Comparison of ENCODE assay signal across 8 cellular contexts in the genomic region with DNA sequence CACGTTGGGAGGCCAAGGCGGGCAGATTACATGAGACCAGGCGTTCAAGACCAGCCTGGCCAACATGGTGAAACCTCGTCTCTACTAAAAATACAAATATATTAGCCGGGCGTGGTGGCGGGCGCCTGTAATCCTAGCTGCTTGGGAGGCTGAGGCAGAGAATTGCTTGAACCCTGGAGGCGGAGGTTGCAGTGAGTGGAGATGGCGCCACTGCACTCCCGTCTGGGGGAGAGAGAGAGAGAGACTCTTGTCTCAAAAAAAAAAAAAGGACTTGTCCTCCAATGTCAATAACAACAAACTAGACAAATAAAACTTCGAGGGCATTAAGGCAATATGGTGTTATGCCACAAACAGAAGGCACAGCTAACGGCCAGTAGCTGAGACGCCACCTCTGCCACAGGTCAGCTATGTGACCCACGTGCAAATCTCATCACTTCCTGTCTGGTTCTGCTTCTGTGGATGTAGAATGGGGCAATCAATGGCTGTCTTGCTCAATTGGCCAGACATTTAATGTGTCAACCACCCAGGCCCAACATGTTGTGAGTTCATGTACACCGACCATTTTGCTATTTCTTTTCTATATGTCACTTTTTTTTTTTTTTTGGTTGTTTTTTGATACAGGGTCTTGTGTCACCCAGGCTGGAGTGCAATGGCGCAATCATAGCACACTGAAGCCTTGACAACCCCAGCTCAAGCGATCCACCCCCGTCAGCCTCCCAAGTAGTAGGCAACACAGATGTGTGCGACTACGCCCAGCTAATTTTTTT. TPM values are rescaled to one million over a fixed set of nuclear protein-coding genes. Genes with fewer than 3 reads are reported as not detected.
A peak's percentile ranks its signal among the peaks of the same experiment; 100 is the strongest.
DNase-seq lines count a peak whose midpoint lies in the region; ATAC-seq, FAIRE-seq and TF ChIP-seq lines count a peak whose summit lies in the region.

No MANE protein-coding gene starts in this region.

- TF ChIP-seq CTCF in DND-41 (IDR thresholded peaks at IDR 0.05; ENCODE audit: borderline replicate concordance, extremely low read depth, low read length, poor library complexity, severe bottlenecking): no peak
- TF ChIP-seq CTCF in WI38 (IDR thresholded peaks at IDR 0.05; ENCODE audit: low read depth, low read length): no peak
- no peak for TF ChIP-seq CTCF in nephron progenitor cell (IDR thresholded peaks at IDR 0.05)
- no peak for TF ChIP-seq CTCF in D721Med (IDR thresholded peaks at IDR 0.05; ENCODE audit: insufficient read depth, missing control alignments)

- peaks cover 42% of the 10 kb centered on the region for H3K4me1 Mint-ChIP-seq in nephron progenitor cell

- H3K4me3 Mint-ChIP-seq in nephron progenitor cell: peak overlapping the region; percentile 82

- H3K4me1 ChIP-seq in DND-41 (ENCODE audit: insufficient read depth, low read length) (peaks cover 37% of the 10 kb centered on the region), HUES6 (ENCODE audit: control insufficient read depth, insufficient read depth, low read length) (peaks cover 14% of the 10 kb centered on the region; the same call in 1 of the 2 replicates), esophagus (ENCODE audit: control insufficient read depth in 2 of 2, insufficient read depth in 2 of 2, low read length in 1 of 2) (no peaks in the 10 kb centered on the region)

- no peak for FAIRE-seq in D721Med (lab: Jason Lieb, UNC)

- WGBS in esophagus, 2 donors: 40 to 45% methylated on average over 20 to 21 of the region's 21 CpGs

- peaks cover 20% of the 10 kb centered on the region for H3K36me3 Mint-ChIP-seq in nephron progenitor cell (ENCODE audit: low read depth)

- H3K9me3 Mint-ChIP-seq in nephron progenitor cell: no peaks in the 10 kb centered on the region

- DNase-seq in DND-41 (peak; percentile 36), nephron progenitor cell (no peak), D721Med (ENCODE audit: insufficient read length, low spot score) (no peak)

- H3K79me2 ChIP-seq in DND-41 (ENCODE audit: insufficient read depth, low read length): peaks cover 39% of the 10 kb centered on the region

- peak overlapping the region; percentile 78 for H3K4me2 ChIP-seq in DND-41 (ENCODE audit: insufficient read depth, low read length)

- H2AFZ ChIP-seq in DND-41 (ENCODE audit: low read depth, low read length): peak overlapping the region; percentile 88

- H3K36me3 ChIP-seq in DND-41 (ENCODE audit: insufficient read depth, low read length) (peaks cover 5% of the 10 kb centered on the region; the same call in 1 of the 2 replicates), HUES6 (ENCODE audit: control insufficient read depth, insufficient read depth, low read length) (peaks cover under 1% of the 10 kb centered on the region; the same call in 1 of the 2 replicates), esophagus (ENCODE audit: control insufficient read depth in 2 of 2, insufficient read depth in 2 of 2, low read length in 1 of 2) (peaks cover 0 to 2% of the 10 kb centered on the region in 2 donors)

- H3K4me3 ChIP-seq in DND-41 (ENCODE audit: low read depth in 1 of 2, low read length in 2 of 2) (peak overlapping the region; percentile 67 to 76; a peak in 3 of 4 replicates), HUES6 (ENCODE audit: low read depth, low read length) (peak overlapping the region; percentile 83), WI38 (ENCODE audit: low read depth, low read length) (peak overlapping the region; percentile 94), esophagus (ENCODE audit: low read depth in 1 of 2, low read length in 2 of 2) (peak overlapping the region; percentile 27 to 56)

- H4K20me1 ChIP-seq in DND-41 (ENCODE audit: insufficient read depth, low read length): peaks cover 19% of the 10 kb centered on the region; the same call in 1 of the 2 replicates

- peak overlapping the region; percentile 86 for H3K9ac ChIP-seq in DND-41 (ENCODE audit: low read depth, low read length)
- H3K9ac ChIP-seq in HUES6 (ENCODE audit: low read length): peak overlapping the region; percentile 71

- H3K27me3 Mint-ChIP-seq in nephron progenitor cell (ENCODE audit: low read depth, poor library complexity): no peaks in the 10 kb centered on the region

- H3K27ac ChIP-seq in DND-41 (ENCODE audit: low read length) (peak overlapping the region; percentile 71), HUES6 (ENCODE audit: low read depth, low read length) (peak overlapping the region; percentile 51; the same call in 1 of the 2 replicates), esophagus (ENCODE audit: low read depth in 2 of 2, low read length in 1 of 2) (peak overlapping the region; percentile 64 to 98)

- ATAC-seq in DND-41 (ENCODE audit: insufficient read depth, low read depth) (no peak), GM18498 (IDR thresholded peaks at IDR 0.05; ENCODE audit: unreplicated experiment) (no peak), HG03460 (IDR thresholded peaks at IDR 0.05; ENCODE audit: unreplicated experiment) (no peak)

- H3K27me3 ChIP-seq in DND-41 (ENCODE audit: insufficient read depth, low read length, poor library complexity): no peaks in the 10 kb centered on the region
- H3K27me3 ChIP-seq in HUES6 (ENCODE audit: control insufficient read depth, insufficient read depth, low read length): no peaks in the 10 kb centered on the region
- no peaks in the 10 kb centered on the region for H3K27me3 ChIP-seq in esophagus (ENCODE audit: control insufficient read depth in 1 of 2, insufficient read depth in 2 of 2, low read length in 2 of 2)

- H3K9me3 ChIP-seq in DND-41 (ENCODE audit: insufficient read depth, low read length, severe bottlenecking) (no peaks in the 10 kb centered on the region), HUES6 (ENCODE audit: control insufficient read depth, insufficient read depth, low read depth, low read length) (no peaks in the 10 kb centered on the region), esophagus (ENCODE audit: control insufficient read depth in 2 of 2, insufficient read depth in 1 of 2, low read depth in 1 of 2, low read length in 1 of 2) (no peaks in the 10 kb centered on the region)

- peak overlapping the region; percentile 75 for H3K27ac Mint-ChIP-seq in nephron progenitor cell

RNA-seq across cellular contexts. Expression of gene TXNDC11, which starts 0.8 kb away (rescaled TPM):
- polyA plus RNA-seq in esophagus: 10 to 100 TPM; 21.8 to 24.5 TPM

RNA-seq across cellular contexts. Expression of gene ZC3H7A, which starts 53.6 kb away (rescaled TPM):
- polyA plus RNA-seq in esophagus: 10 to 100 TPM; 11.0 to 14.0 TPM

Comparison
In these comparisons a context has a peak if more than half of its experiments do, and no peak if none do; other contexts are left out.
1. H3K4me3 ChIP-seq: peak in every context shown above with its lines; median percentile 94 in WI38; 83 in HUES6; 72 in DND-41; 42 in esophagus.